In genomic region chr12:21677622-21678277, GRCh38 we compare ENCODE assay signal across 15 cellular contexts. TPM values are rescaled to one million over a fixed set of nuclear protein-coding genes. Genes with fewer than 3 reads are reported as not detected.
DNase-seq lines count a peak whose midpoint lies in the region; ATAC-seq and TF ChIP-seq lines count a peak whose summit lies in the region.
"Had no signal": no experiment of that assay in that cellular context is flagged by ENCODE, and none has a peak within 500 bp of the region (broad histone marks: within the 10 kb centered on the region; RNA-seq: fewer than 3 reads in every experiment).

No MANE protein-coding gene starts in this region.

- H3K27ac ChIP-seq in tibial nerve: no peak overlapping the region
- H3K27ac ChIP-seq: ascending aorta, thoracic aorta had no signal

- H3K9me3 ChIP-seq in tibial nerve: no peaks in the 10 kb centered on the region
- H3K9me3 ChIP-seq: ascending aorta, thoracic aorta had no signal

- TF ChIP-seq POLR2A in tibial nerve (IDR thresholded peaks at IDR 0.05): no peak

- DNase-seq in activated naive CD4-positive, alpha-beta T cell treated with Interleukin-2 at 50 U/mL for 16 hours: no peak
- DNase-seq in RKO (ENCODE audit: low spot score) (peak; percentile 46), epithelial cell of esophagus (ENCODE audit: low read depth) (peak; percentile 82), osteocyte (ENCODE audit: extremely low spot score, unreplicated experiment) (no peak), tibial nerve (ENCODE audit: low spot score in 2 of 2) (no peak)
- DNase-seq: H7, NCI-H187 treated with DMSO at 0.1 percent for 48 hours, retina, SIG-M5 had no signal

- no peak overlapping the region for H3K4me3 ChIP-seq in epithelial cell of esophagus (ENCODE audit: low read length)
- H3K4me3 ChIP-seq in tibial nerve: no peak overlapping the region
- H3K4me3 ChIP-seq: ascending aorta, thoracic aorta had no signal

- H3K27ac Mint-ChIP-seq in activated naive CD4-positive, alpha-beta T cell treated with anti-CD3 and anti-CD28 coated beads, Interleukin-2, amount 50 U/mL, for 24 hours: peak overlapping the region; percentile 93
- H3K27ac Mint-ChIP-seq in stimulated activated naive CD8-positive, alpha-beta T cell treated with anti-CD3 and anti-CD28 coated beads, Interleukin-15, Interleukin-2, amounts not matched to agents 100 ng/mL and 50 ng/mL, for 24 hours: peak overlapping the region; percentile 62
- no peak overlapping the region for H3K27ac Mint-ChIP-seq in osteocyte (ENCODE audit: unreplicated experiment)

- H3K27me3 Mint-ChIP-seq in activated naive CD4-positive, alpha-beta T cell treated with anti-CD3 and anti-CD28 coated beads, Interleukin-2, amount 50 U/mL, for 24 hours: no peaks in the 10 kb centered on the region
- no peaks in the 10 kb centered on the region for H3K27me3 Mint-ChIP-seq in stimulated activated naive CD8-positive, alpha-beta T cell treated with anti-CD3 and anti-CD28 coated beads, Interleukin-15, Interleukin-2, amounts not matched to agents 100 ng/mL and 50 ng/mL, for 24 hours
- H3K27me3 Mint-ChIP-seq in osteocyte (ENCODE audit: unreplicated experiment): peaks cover 5% of the 10 kb centered on the region

- no peaks in the 10 kb centered on the region for H3K36me3 ChIP-seq in tibial nerve
- H3K36me3 ChIP-seq: ascending aorta, thoracic aorta had no signal

- no peak for ATAC-seq in HG03280 (IDR thresholded peaks at IDR 0.05; ENCODE audit: unreplicated experiment)

- peak overlapping the region; percentile 51 for H3K4me3 Mint-ChIP-seq in activated naive CD4-positive, alpha-beta T cell treated with anti-CD3 and anti-CD28 coated beads, Interleukin-2, amount 50 U/mL, for 24 hours
- H3K4me3 Mint-ChIP-seq in stimulated activated naive CD8-positive, alpha-beta T cell treated with anti-CD3 and anti-CD28 coated beads, Interleukin-15, Interleukin-2, amounts not matched to agents 100 ng/mL and 50 ng/mL, for 24 hours: peak overlapping the region; percentile 27
- no peak overlapping the region for H3K4me3 Mint-ChIP-seq in osteocyte (ENCODE audit: unreplicated experiment)
- H3K4me3 Mint-ChIP-seq: neural crest cell had no signal

- no peaks in the 10 kb centered on the region for H3K36me3 Mint-ChIP-seq in activated naive CD4-positive, alpha-beta T cell treated with anti-CD3 and anti-CD28 coated beads, Interleukin-2, amount 50 U/mL, for 24 hours
- H3K36me3 Mint-ChIP-seq in stimulated activated naive CD8-positive, alpha-beta T cell treated with anti-CD3 and anti-CD28 coated beads, Interleukin-15, Interleukin-2, amounts not matched to agents 100 ng/mL and 50 ng/mL, for 24 hours (ENCODE audit: low read depth): no peaks in the 10 kb centered on the region
- H3K36me3 Mint-ChIP-seq in osteocyte (ENCODE audit: unreplicated experiment): no peaks in the 10 kb centered on the region

- TF ChIP-seq CTCF in epithelial cell of esophagus (IDR thresholded peaks at IDR 0.05; ENCODE audit: insufficient read depth, low read depth, low read length, missing control alignments) (no peak), osteocyte (IDR thresholded peaks at IDR 0.05) (no peak), tibial nerve (IDR thresholded peaks at IDR 0.05) (no peak)

- H3K27me3 ChIP-seq in tibial nerve: no peaks in the 10 kb centered on the region
- H3K27me3 ChIP-seq: ascending aorta had no signal

- peaks cover 62% of the 10 kb centered on the region for H3K4me1 Mint-ChIP-seq in activated naive CD4-positive, alpha-beta T cell treated with anti-CD3 and anti-CD28 coated beads, Interleukin-2, amount 50 U/mL, for 24 hours
- peaks cover 44% of the 10 kb centered on the region for H3K4me1 Mint-ChIP-seq in stimulated activated naive CD8-positive, alpha-beta T cell treated with anti-CD3 and anti-CD28 coated beads, Interleukin-15, Interleukin-2, amounts not matched to agents 100 ng/mL and 50 ng/mL, for 24 hours (ENCODE audit: low read depth)
- H3K4me1 Mint-ChIP-seq in osteocyte (ENCODE audit: unreplicated experiment): peaks cover 16% of the 10 kb centered on the region
- H3K4me1 Mint-ChIP-seq: neural crest cell had no signal

- no peaks in the 10 kb centered on the region for H3K4me1 ChIP-seq in tibial nerve
- H3K4me1 ChIP-seq: ascending aorta had no signal

- 79 to 88% methylated on average over 7 of the region's 7 CpGs for WGBS in tibial nerve, 2 donors

- H3K9me3 Mint-ChIP-seq in activated naive CD4-positive, alpha-beta T cell treated with anti-CD3 and anti-CD28 coated beads, Interleukin-2, amount 50 U/mL, for 24 hours: no peaks in the 10 kb centered on the region
- H3K9me3 Mint-ChIP-seq in stimulated activated naive CD8-positive, alpha-beta T cell treated with anti-CD3 and anti-CD28 coated beads, Interleukin-15, Interleukin-2, amounts not matched to agents 100 ng/mL and 50 ng/mL, for 24 hours: no peaks in the 10 kb centered on the region
- no peaks in the 10 kb centered on the region for H3K9me3 Mint-ChIP-seq in osteocyte (ENCODE audit: unreplicated experiment)
- H3K9me3 Mint-ChIP-seq: neural crest cell had no signal

- TF ChIP-seq EP300 in tibial nerve (IDR thresholded peaks at IDR 0.05): no peak

RNA-seq across cellular contexts. Expression of gene LDHB, which starts 20.1 kb away (rescaled TPM):
- 627 and 636 TPM in 2 replicates for total RNA-seq in osteocyte
- total RNA-seq in tibial nerve: 100 to 1,000 TPM; 214 to 283 (median 247) TPM

Comparison
In these comparisons a context has a peak if more than half of its experiments do, and no peak if none do; other contexts are left out.
1. DNase-seq: peak in RKO (single experiment) and epithelial cell of esophagus (single experiment); none in activated naive CD4-positive, alpha-beta T cell treated with Interleukin-2 at 50 U/mL for 16 hours (single experiment), osteocyte (single experiment) and tibial nerve (0 of 2).